ENCODE assay signal across 1 cellular context in the genomic region with DNA sequence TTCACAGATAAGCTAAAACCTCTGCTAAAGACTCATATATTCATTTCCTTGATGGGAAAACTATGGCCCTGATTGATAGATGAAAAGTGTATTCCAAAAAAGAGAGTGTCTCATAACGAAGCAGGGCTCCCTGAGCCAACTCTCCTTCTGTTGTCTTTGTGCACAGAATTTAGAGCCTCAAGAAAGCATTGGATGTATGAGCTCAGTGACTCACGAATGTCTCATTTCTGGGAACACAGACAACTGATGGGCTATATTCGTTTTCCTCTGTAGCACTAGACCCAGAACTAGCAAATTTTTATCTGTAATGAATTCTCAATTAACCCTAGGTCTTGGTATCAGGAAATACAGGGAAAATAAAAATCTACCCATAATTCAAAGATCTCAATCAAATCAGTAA.
TF ChIP-seq lines count a peak whose summit lies in the region.

No MANE protein-coding gene starts in this region.

TF ChIP-seq in endothelial cell of umbilical vein, 7 proteins besides CTCF, POLR2A, EP300 and RAD21:
- TF ChIP-seq MYC (IDR thresholded peaks at IDR 0.05; ENCODE audit: low read depth, low read length) (no peak), FOS (IDR thresholded peaks at IDR 0.05; ENCODE audit: borderline replicate concordance, insufficient read depth, low read length) (peak; percentile 65)
